Comparison of ENCODE assay signal across 9 cellular contexts in the genomic region with DNA sequence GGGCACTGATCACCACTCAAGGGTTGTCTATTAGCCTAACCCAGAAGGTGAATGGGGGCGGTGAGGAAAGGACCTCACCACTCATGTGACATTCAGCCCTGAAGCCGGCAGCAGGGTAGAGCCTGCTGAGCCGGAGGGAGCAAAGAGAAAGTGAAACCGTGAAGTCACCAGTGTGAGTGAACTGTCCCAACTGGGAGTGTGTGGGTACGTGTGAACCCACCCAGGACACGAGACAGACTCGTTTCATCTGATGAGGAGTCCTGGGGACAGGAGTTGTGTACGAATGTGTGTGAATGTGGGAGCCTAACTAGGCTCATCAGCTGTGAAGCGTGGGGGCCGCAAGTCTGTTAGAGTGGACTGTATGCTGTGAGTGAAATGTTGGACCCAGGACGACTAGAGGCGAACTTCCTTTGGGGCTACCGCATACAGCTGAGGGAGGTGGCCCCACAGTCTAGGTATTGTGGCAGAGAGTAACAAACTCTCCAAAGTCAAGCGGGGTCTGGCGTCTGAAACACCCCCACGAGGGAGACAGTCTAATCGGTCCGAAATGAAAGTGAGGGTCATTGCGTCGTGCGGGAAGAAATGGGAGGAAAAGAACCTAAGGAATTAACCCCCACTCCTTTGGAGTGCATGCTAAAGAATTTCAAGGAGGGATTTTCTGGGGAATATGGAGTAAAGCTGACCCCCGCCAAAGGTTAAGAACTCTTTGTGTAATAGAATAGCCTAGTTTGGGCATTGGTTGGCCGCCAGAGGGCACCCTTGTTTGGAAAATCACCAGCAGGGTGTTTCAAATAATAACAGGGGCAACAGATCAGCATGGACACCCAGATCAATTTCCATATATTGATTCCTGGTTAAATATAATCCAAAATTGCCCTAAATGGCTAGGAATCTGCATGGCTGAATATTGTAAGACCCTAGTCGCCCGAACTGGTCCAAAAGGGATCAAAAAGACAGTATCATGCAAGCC. TPM values are rescaled to one million over a fixed set of nuclear protein-coding genes. Genes with fewer than 3 reads are reported as not detected.
A peak's percentile ranks its signal among the peaks of the same experiment; 100 is the strongest.
DNase-seq lines count a peak whose midpoint lies in the region; ATAC-seq, FAIRE-seq and TF ChIP-seq lines count a peak whose summit lies in the region.
"Had no signal": no experiment of that assay in that cellular context is flagged by ENCODE, and none has a peak within 500 bp of the region (broad histone marks: within the 10 kb centered on the region; RNA-seq: fewer than 3 reads in every experiment).

No MANE protein-coding gene starts in this region.

- no peaks in the 10 kb centered on the region for H3K9me2 ChIP-seq in GM23338 (ENCODE audit: insufficient read depth)

- no peaks in the 10 kb centered on the region for H3K9me3 ChIP-seq in H1 (ENCODE audit: insufficient read depth in 2 of 2, low read depth in 1 of 2, low read length in 1 of 2)

- POLR2A ChIA-PET in H1 (lab: Charles Lee; ENCODE audit: partially characterized antibody) = interaction anchor here (1.2 to 1.5 kb wide), 2 partner anchors 266 to 268 kb away, joined by 4 to 9 read pairs; no protein-coding TSS in a partner anchor

- H3K4me3 Mint-ChIP-seq in GM23338 = no peak overlapping the region

- peak; percentile 67 for DNase-seq in GM23338 (ENCODE audit: low spot score)
- DNase-seq in RPMI8226 = peak; percentile 64
- DNase-seq in H1 (ENCODE audit: low read depth in 1 of 2, low spot score in 2 of 2) = peak; percentile 5 to 64
- DNase-seq in stimulated activated CD4-positive, alpha-beta T cell treated with anti-CD3 and anti-CD28 coated beads, Interleukin-4, amount 100 ng/mL, for 48 hours (ENCODE audit: low read depth in 2 of 2) = peak; percentile 25 to 47
- no peak for DNase-seq in central memory CD4-positive, alpha-beta T cell
- no peak for DNase-seq in NCI-H146 treated with DMSO at 0.1 percent for 48 hours (lab: John Stamatoyannopoulos, UW; ENCODE audit: unreplicated experiment)

- no peak for FAIRE-seq in H1 (lab: Jason Lieb, UNC)

- TF ChIP-seq RAD21 in H1 (IDR thresholded peaks at IDR 0.05 in 1 of 2, conservative IDR thresholded peaks at IDR 0.05 in 1 of 2; ENCODE audit: low read depth in 2 of 2, low read length in 2 of 2) = peak; percentile 50 to 69

- CTCF ChIA-PET in H1 (lab: Charles Lee; ENCODE audit: partially characterized antibody) = interaction anchor here (0.7 to 2.5 kb wide), 11 partner anchors 8 to 316 kb away, joined by 3 to 8 read pairs (median 4); no protein-coding TSS in a partner anchor

- H3K36me3 ChIP-seq in GM23338 (ENCODE audit: insufficient read depth) = no peaks in the 10 kb centered on the region
- no peaks in the 10 kb centered on the region for H3K36me3 ChIP-seq in H1 (ENCODE audit: control insufficient read depth in 2 of 4, insufficient read depth in 4 of 4, low read length in 3 of 4)

- no peak overlapping the region for H3K9ac ChIP-seq in H1 (replicated peaks in 1 of 4; ENCODE audit: extremely low read depth in 1 of 4, low read depth in 3 of 4, low read length in 3 of 4)

- no peaks in the 10 kb centered on the region for H3K27me3 ChIP-seq in GM23338 (ENCODE audit: insufficient read depth)
- no peaks in the 10 kb centered on the region for H3K27me3 ChIP-seq in H1 (replicated peaks in 1 of 4; ENCODE audit: control insufficient read depth in 3 of 4, extremely low read depth in 1 of 4, insufficient read depth in 3 of 4, low read length in 3 of 4)

- peak overlapping the region; percentile 44; the same call in 1 of the 2 replicates for H2BK5ac ChIP-seq in H1 (ENCODE audit: low read depth, low read length)

- TF ChIP-seq EP300 in H1 (IDR thresholded peaks at IDR 0.05; ENCODE audit: borderline replicate concordance in 1 of 2, low read depth in 2 of 2, low read length in 2 of 2) = no peak

- H3K9me3 Mint-ChIP-seq in GM23338 = peaks cover 8% of the 10 kb centered on the region

- no peaks in the 10 kb centered on the region for H3K27me3 Mint-ChIP-seq in GM23338 (ENCODE audit: insufficient read depth, low read depth, poor library complexity)

- H3K4ac ChIP-seq in H1 (replicated peaks; ENCODE audit: insufficient read length, low read depth, low read length) = no peak overlapping the region

- no peaks in the 10 kb centered on the region for H3F3A ChIP-seq in GM23338 (replicated peaks; ENCODE audit: low read depth)

- H4K5ac ChIP-seq in H1 (ENCODE audit: insufficient read length, low read depth, low read length) = no peak overlapping the region

- no peak overlapping the region for H2AK5ac ChIP-seq in H1 (ENCODE audit: low read depth, low read length)

- H3K27ac ChIP-seq in GM23338 (ENCODE audit: low read depth) = 0 out of 2 replicates have a peak overlapping the region, but pooled peaks have one; percentile 19
- no peak overlapping the region for H3K27ac ChIP-seq in H1 (ENCODE audit: low read depth, low read length)

- H2AFZ ChIP-seq in GM23338 (no peak overlapping the region), H1 (ENCODE audit: low read length) (no peak overlapping the region)

- no peak for TF ChIP-seq POLR2A in H1 (IDR thresholded peaks at IDR 0.05; ENCODE audit: control extremely low read depth in 1 of 2, low read depth in 2 of 2, low read length in 2 of 2)

- no peak overlapping the region for H2BK15ac ChIP-seq in H1 (ENCODE audit: low read length)

- H3K79me2 ChIP-seq in GM23338 (replicated peaks; ENCODE audit: insufficient read depth) (peaks cover 54% of the 10 kb centered on the region), H1 (ENCODE audit: control insufficient read depth in 1 of 2, insufficient read depth in 2 of 2, low read length in 2 of 2) (peaks cover 4 to 51% of the 10 kb centered on the region in 2 experiments; a peak in 3 of 4 replicates)

- no peak overlapping the region for H4K8ac ChIP-seq in H1 (ENCODE audit: extremely low read depth, insufficient read depth, low read length)

- no peaks in the 10 kb centered on the region for H3K79me1 ChIP-seq in H1 (ENCODE audit: low read depth, low read length)

- H3K14ac ChIP-seq in H1 (ENCODE audit: insufficient read length) = no peak overlapping the region

- no peaks in the 10 kb centered on the region for H3K23me2 ChIP-seq in H1 (ENCODE audit: low read depth, low read length)

- H3K27ac Mint-ChIP-seq in GM23338 = peak overlapping the region; percentile 94

- H4K20me1 ChIP-seq in GM23338 (replicated peaks; ENCODE audit: insufficient read depth) = no peaks in the 10 kb centered on the region; the same call in 1 of the 2 replicates
- peaks cover 0 to 4% of the 10 kb centered on the region in 2 experiments for H4K20me1 ChIP-seq in H1 (replicated peaks in 1 of 2; ENCODE audit: control insufficient read depth in 1 of 2, insufficient read depth in 2 of 2, low read length in 2 of 2)

- H3K18ac ChIP-seq in H1 (ENCODE audit: extremely low read depth, low read length) = no peak overlapping the region; the same call in 1 of the 2 replicates

- 77% methylated on average over 18 of the region's 25 CpGs; no CpG with 5 or more reads in 1 of the 2 experiments for WGBS in H1 (ENCODE audit: extremely low coverage in 1 of 2, insufficient coverage in 1 of 2, insufficient read length in 1 of 2, insufficient replicate concordance in 2 of 2, low coverage in 1 of 2, low lambda C conversion rate in 2 of 2, missing lambda C conversion rate in 1 of 2), 2 experiments

- no peak overlapping the region for H3K23ac ChIP-seq in H1 (ENCODE audit: insufficient read length)

- H3K4me1 ChIP-seq in GM23338 (ENCODE audit: insufficient read depth) (peaks cover 22% of the 10 kb centered on the region), H1 (replicated peaks in 1 of 4; ENCODE audit: control insufficient read depth in 3 of 4, insufficient read depth in 4 of 4, low read length in 3 of 4) (peaks cover 1 to 8% (median 6%) of the 10 kb centered on the region in 4 experiments; a peak in 5 of 7 replicates)

- no peak overlapping the region for H2BK120ac ChIP-seq in H1 (replicated peaks; ENCODE audit: low read depth, low read length)

- no peak for TF ChIP-seq CTCF in GM23338 (conservative IDR thresholded peaks at IDR 0.05; ENCODE audit: low read depth in 2 of 2)
- peak in 2 of 3 experiments; percentile 2 to 50; a peak in 3 of 4 replicates for TF ChIP-seq CTCF in H1 (IDR thresholded peaks at IDR 0.05; ENCODE audit: control extremely low read depth in 1 of 3, insufficient read depth in 1 of 3, low read depth in 1 of 3, low read length in 3 of 3)

- ATAC-seq in GM23338 (peak; percentile 69), HG02970 (IDR thresholded peaks at IDR 0.05; ENCODE audit: low FRiP score, unreplicated experiment) (no peak), HG03097 (IDR thresholded peaks at IDR 0.05; ENCODE audit: low FRiP score, unreplicated experiment) (no peak)

- no peak overlapping the region for H3K56ac ChIP-seq in H1 (replicated peaks; ENCODE audit: insufficient read length, low read depth, low read length)

- peaks cover 33% of the 10 kb centered on the region for H3K36me3 Mint-ChIP-seq in GM23338 (ENCODE audit: low read depth)

- H2BK12ac ChIP-seq in H1 (ENCODE audit: low read depth, low read length) = peak overlapping the region; percentile 75; the same call in 1 of the 2 replicates

- no peak overlapping the region for H4K91ac ChIP-seq in H1 (replicated peaks; ENCODE audit: insufficient read length, low read length)

- H3K4me3 ChIP-seq in GM23338 (no peak overlapping the region), H1 (ENCODE audit: extremely low read depth in 1 of 4, insufficient read depth in 2 of 4, low read depth in 3 of 4, low read length in 4 of 4) (no peak overlapping the region)

- H3K4me2 ChIP-seq in GM23338 = 0 out of 2 replicates have a peak overlapping the region, but pooled peaks have one; percentile 14
- no peak overlapping the region for H3K4me2 ChIP-seq in H1 (ENCODE audit: insufficient read depth in 1 of 2, low read depth in 2 of 2, low read length in 2 of 2)

- peaks cover 40% of the 10 kb centered on the region for H3K4me1 Mint-ChIP-seq in GM23338

- H2BK20ac ChIP-seq in H1 (ENCODE audit: low read length) = no peak overlapping the region

TF ChIP-seq in GM23338, 12 proteins besides CTCF, POLR2A, EP300 and RAD21 (continues in another document):
- TF ChIP-seq JUNB (IDR thresholded peaks at IDR 0.05; ENCODE audit: unreplicated experiment) (no peak), ZNF114 (CRISPR knock-in tag; IDR thresholded peaks at IDR 0.05) (no peak), EZH2phosphoT487 (IDR thresholded peaks at IDR 0.05; ENCODE audit: unreplicated experiment) (no peak)

TF ChIP-seq in H1, 55 proteins besides CTCF, POLR2A, EP300 and RAD21 (continues in another document):
- no peak for TF ChIP-seq SAP30 (IDR thresholded peaks at IDR 0.05; ENCODE audit: insufficient read depth, insufficient replicate concordance, low read length)

RNA-seq across cellular contexts. Expression of a gene that starts 43.6 kb away (rescaled TPM):
- total RNA-seq in GM23338 (2014; rRNA removed; shearing (Covaris generic)) = 36.3 and 43.7 TPM in 2 replicates
- polyA plus RNA-seq in GM23338 (2016; fragmentation: Nextera tagmentation; extraction: Ambion mirVana) (12.8 and 15.7 TPM in 2 replicates), H1 (2011; rRNA removed) (5.3 and 7.2 TPM in 2 replicates)
- total RNA-seq in H1 (2021; fragmentation: NEBNext Ultra II Directional; extraction: Animal tissue kit (Norgen Biotek cat#: 25700)) = 15.0 and 20.4 TPM in 2 replicates
- polyA plus RNA-seq in H1 (2011; cell fraction: cytosol; rRNA removed) = 8.4 TPM
- polyA plus RNA-seq in H1 (2011; cell fraction: nucleus; rRNA removed) = 16.0 TPM
- 5.9 to 9.5 TPM (median 7.8 TPM) in 4 replicates for polyA plus RNA-seq in H1 (2012, experiment 1 of 2)
- 0.45 TPM for polyA plus RNA-seq in H1 (2012, experiment 2 of 2)
- polyA plus RNA-seq in H1 (2013, experiment 1 of 2) = 6.1 TPM
- polyA plus RNA-seq in H1 (2013, experiment 2 of 2) = 5.6 TPM
- polyA minus RNA-seq in H1 (2011; rRNA and poly(A)+ RNA removed) = 68.0 and 74.0 TPM in 2 replicates
- 17.7 TPM for polyA minus RNA-seq in H1 (2011; cell fraction: cytosol; rRNA and poly(A)+ RNA removed)
- 196 TPM for polyA minus RNA-seq in H1 (2011; cell fraction: nucleus; rRNA and poly(A)+ RNA removed)
- total RNA-seq: urinary bladder had no signal

Comparison
In these comparisons a context has a peak if more than half of its experiments do, and no peak if none do; other contexts are left out.
1. DNase-seq: peak in GM23338 (single experiment), RPMI8226 (single experiment), H1 (2 of 2) and stimulated activated CD4-positive, alpha-beta T cell treated with anti-CD3 and anti-CD28 coated beads, Interleukin-4, amount 100 ng/mL, for 48 hours (2 of 2); none in central memory CD4-positive, alpha-beta T cell (single experiment) and NCI-H146 treated with DMSO at 0.1 percent for 48 hours (single experiment).
2. CTCF ChIP-seq: peak in H1 (2 of 3); none in GM23338 (0 of 2).